In genomic region chr11:17552392-17553248, GRCh38 we compare ENCODE assay signal across 19 cellular contexts. TPM values are rescaled to one million over a fixed set of nuclear protein-coding genes. Genes with fewer than 3 reads are reported as not detected.
"Had no signal": no experiment of that assay in that cellular context is flagged by ENCODE, and none has a peak within 500 bp of the region (broad histone marks: within the 10 kb centered on the region; RNA-seq: fewer than 3 reads in every experiment).

No MANE protein-coding gene starts in this region.

- H3K27ac Mint-ChIP-seq: activated naive CD4-positive, alpha-beta T cell treated with anti-CD3 and anti-CD28 coated beads, Interleukin-2, amount 10 ng/mL, durations not matched to agents 7 days and 5 days; dendritic cell treated with granulocyte-macrophage colony-stimulating factor and Interleukin-4, amounts not matched to agents 40 ng/mL and 50 ng/mL, for 4 days; effector memory CD8-positive, alpha-beta T cell; immature natural killer cell; nephron had no signal

- ATAC-seq: effector memory CD8-positive, alpha-beta T cell; left cardiac atrium had no signal

- H3K27ac ChIP-seq: brain microvascular endothelial cell, tibial nerve had no signal

- H3K4me3 ChIP-seq: tibial nerve had no signal

- H3K36me3 Mint-ChIP-seq: activated naive CD4-positive, alpha-beta T cell treated with anti-CD3 and anti-CD28 coated beads, Interleukin-2, amount 10 ng/mL, durations not matched to agents 7 days and 5 days; immature natural killer cell had no signal

- H3K4me3 Mint-ChIP-seq: activated naive CD4-positive, alpha-beta T cell treated with anti-CD3 and anti-CD28 coated beads, Interleukin-2, amount 10 ng/mL, durations not matched to agents 7 days and 5 days; dendritic cell treated with granulocyte-macrophage colony-stimulating factor and Interleukin-4, amounts not matched to agents 40 ng/mL and 50 ng/mL, for 4 days; effector memory CD8-positive, alpha-beta T cell; immature natural killer cell; nephron had no signal

- H3K9me3 ChIP-seq: tibial nerve had no signal

- H3K4me1 ChIP-seq: tibial nerve had no signal

- DNase-seq: activated CD4-positive, alpha-beta T cell treated with anti-CD3 and anti-CD28 coated beads for 1 hour; activated CD4-positive, alpha-beta T cell treated with anti-CD3 and anti-CD28 coated beads, Interleukin-2, amount 50 U/mL, for 48 hours; activated naive CD4-positive, alpha-beta T cell treated with anti-CD3 and anti-CD28 coated beads, Interleukin-2, amount 10 ng/mL, durations not matched to agents 7 days and 5 days; amniotic stem cell; brain microvascular endothelial cell; cerebellar nuclear complex; effector memory CD8-positive, alpha-beta T cell; immature natural killer cell; left cardiac atrium; mammary epithelial cell; stimulated activated CD4-positive, alpha-beta T cell treated with anti-CD3 and anti-CD28 coated beads, Interleukin-4, amount 100 ng/mL, for 4 hours; T-helper 9 cell had no signal

- H3K9me3 Mint-ChIP-seq: activated naive CD4-positive, alpha-beta T cell treated with anti-CD3 and anti-CD28 coated beads, Interleukin-2, amount 10 ng/mL, durations not matched to agents 7 days and 5 days; dendritic cell treated with granulocyte-macrophage colony-stimulating factor and Interleukin-4, amounts not matched to agents 40 ng/mL and 50 ng/mL, for 4 days; effector memory CD8-positive, alpha-beta T cell; immature natural killer cell; nephron had no signal

- H3K36me3 ChIP-seq: brain microvascular endothelial cell, tibial nerve had no signal

- H3K27me3 ChIP-seq: brain microvascular endothelial cell had no signal

RNA-seq across cellular contexts. Expression of gene OTOG, which starts 5.6 kb away (rescaled TPM):
- total RNA-seq: epithelial cell of proximal tubule, glomerular endothelial cell, left cardiac atrium, mammary epithelial cell, osteocyte, SK-MEL-5, tibial nerve had no signal
- polyA plus RNA-seq: immature natural killer cell, mammary epithelial cell had no signal

RNA-seq across cellular contexts. Expression of gene USH1C, which starts 8.4 kb away (rescaled TPM):
- total RNA-seq: glomerular endothelial cell, mammary epithelial cell, osteocyte, SK-MEL-5, tibial nerve had no signal
- polyA plus RNA-seq: immature natural killer cell, mammary epithelial cell had no signal
